Comparison of ENCODE assay signal across 1 cellular context in the genomic region with DNA sequence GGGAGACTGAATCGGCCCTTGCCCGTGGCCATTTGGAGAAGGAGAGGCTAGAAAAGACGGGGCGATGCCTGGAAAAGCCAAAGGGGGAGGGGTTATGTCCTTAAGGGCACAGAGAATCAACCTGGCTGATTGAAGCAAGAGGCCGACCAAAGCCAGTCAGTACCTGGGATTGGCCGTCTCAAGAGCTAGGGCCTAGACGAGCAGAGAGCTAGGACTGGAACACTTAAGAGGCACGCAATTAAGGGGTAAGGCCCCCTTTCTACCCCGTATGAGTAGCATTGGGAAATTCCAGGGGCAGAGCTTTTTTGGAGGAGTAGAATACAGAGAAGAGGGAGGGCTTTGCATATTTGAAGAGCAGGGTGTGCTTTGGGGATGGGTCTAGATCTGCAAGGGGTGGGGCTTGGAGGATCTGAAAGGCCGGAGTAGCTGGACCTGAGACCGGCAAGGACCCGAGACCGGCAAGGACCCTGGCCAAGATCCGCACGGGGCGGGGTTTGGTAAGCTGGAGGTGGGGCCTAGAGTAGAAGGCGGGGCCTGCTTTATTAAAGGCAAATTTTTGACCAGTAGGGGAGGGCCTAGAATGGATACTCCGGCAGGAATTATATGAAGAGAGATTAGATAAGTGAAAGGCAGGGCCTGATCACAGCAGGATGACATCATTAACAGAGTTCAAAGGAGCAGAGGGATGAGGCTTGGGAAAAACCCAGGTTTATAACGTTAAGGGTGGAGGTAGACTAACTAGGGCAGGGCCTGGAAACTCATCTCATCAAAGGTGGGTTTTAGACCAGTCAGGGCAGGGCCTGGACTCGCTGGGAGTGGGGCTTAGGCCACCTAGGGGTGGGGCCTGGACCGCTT.
TF ChIP-seq lines count a peak whose summit lies in the region.

No MANE protein-coding gene starts in this region.

TF ChIP-seq in WTC11, 78 proteins besides CTCF, POLR2A, EP300 and RAD21 (continued from another document):
- TF ChIP-seq, protein P1, sequence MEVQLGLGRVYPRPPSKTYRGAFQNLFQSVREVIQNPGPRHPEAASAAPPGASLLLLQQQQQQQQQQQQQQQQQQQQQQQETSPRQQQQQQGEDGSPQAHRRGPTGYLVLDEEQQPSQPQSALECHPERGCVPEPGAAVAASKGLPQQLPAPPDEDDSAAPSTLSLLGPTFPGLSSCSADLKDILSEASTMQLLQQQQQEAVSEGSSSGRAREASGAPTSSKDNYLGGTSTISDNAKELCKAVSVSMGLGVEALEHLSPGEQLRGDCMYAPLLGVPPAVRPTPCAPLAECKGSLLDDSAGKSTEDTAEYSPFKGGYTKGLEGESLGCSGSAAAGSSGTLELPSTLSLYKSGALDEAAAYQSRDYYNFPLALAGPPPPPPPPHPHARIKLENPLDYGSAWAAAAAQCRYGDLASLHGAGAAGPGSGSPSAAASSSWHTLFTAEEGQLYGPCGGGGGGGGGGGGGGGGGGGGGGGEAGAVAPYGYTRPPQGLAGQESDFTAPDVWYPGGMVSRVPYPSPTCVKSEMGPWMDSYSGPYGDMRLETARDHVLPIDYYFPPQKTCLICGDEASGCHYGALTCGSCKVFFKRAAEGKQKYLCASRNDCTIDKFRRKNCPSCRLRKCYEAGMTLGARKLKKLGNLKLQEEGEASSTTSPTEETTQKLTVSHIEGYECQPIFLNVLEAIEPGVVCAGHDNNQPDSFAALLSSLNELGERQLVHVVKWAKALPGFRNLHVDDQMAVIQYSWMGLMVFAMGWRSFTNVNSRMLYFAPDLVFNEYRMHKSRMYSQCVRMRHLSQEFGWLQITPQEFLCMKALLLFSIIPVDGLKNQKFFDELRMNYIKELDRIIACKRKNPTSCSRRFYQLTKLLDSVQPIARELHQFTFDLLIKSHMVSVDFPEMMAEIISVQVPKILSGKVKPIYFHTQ (CRISPR knock-in tag; IDR thresholded peaks at IDR 0.05), result peak; percentile 24; the same call in 1 of the 2 replicates
- TF ChIP-seq RELA (CRISPR knock-in tag; IDR thresholded peaks at IDR 0.05; ENCODE audit: borderline replicate concordance), result no peak
- peak; percentile 13 for TF ChIP-seq SP1 (CRISPR knock-in tag; conservative IDR thresholded peaks at IDR 0.05)
- no peak for TF ChIP-seq OVOL2 (CRISPR knock-in tag; IDR thresholded peaks at IDR 0.05; ENCODE audit: borderline replicate concordance)
- peak; percentile 34 for TF ChIP-seq ZMAT4 (CRISPR knock-in tag; IDR thresholded peaks at IDR 0.05)
- no peak for TF ChIP-seq TCF7 (CRISPR knock-in tag; IDR thresholded peaks at IDR 0.05; ENCODE audit: low read depth)
